8 cellular contexts compared by ENCODE assay signal in genomic region chr2:169798718-169799495, GRCh38. TPM values are rescaled to one million over a fixed set of nuclear protein-coding genes. Genes with fewer than 3 reads are reported as not detected.
DNase-seq lines count a peak whose midpoint lies in the region; ATAC-seq and TF ChIP-seq lines count a peak whose summit lies in the region.

Gene SSB (plus strand): TSS chr2:169798871. CDS start chr2:169800961, 2,090 bp downstream.

- H3K36me3 ChIP-seq in testis (ENCODE audit: low read depth, missing control alignments) = no peaks in the 10 kb centered on the region

- 0% methylated on average over 49 to 60 of the region's 63 CpGs for WGBS in testis, 2 donors

- H3K4me3 ChIP-seq in NB4 (ENCODE audit: low read depth, low read length) = peak within 1 kb of the TSS; percentile 99
- H3K4me3 ChIP-seq in testis = peak within 1 kb of the TSS; percentile 72 to 94

- peaks cover 43% of the 10 kb centered on the region for H3K4me1 Mint-ChIP-seq in HFFc6 (ENCODE audit: low read depth)

- H3K9me3 ChIP-seq in testis = no peaks in the 10 kb centered on the region

- TF ChIP-seq CTCF in HFFc6 (IDR thresholded peaks at IDR 0.05) (no peak), NB4 (IDR thresholded peaks at IDR 0.05; ENCODE audit: low read depth, low read length) (no peak), omental fat pad (IDR thresholded peaks at IDR 0.05) (no peak), testis (IDR thresholded peaks at IDR 0.05) (no peak)

- no peaks in the 10 kb centered on the region for H3K27me3 ChIP-seq in testis

- peak; percentile 96 for TF ChIP-seq POLR2A in NB4 (IDR thresholded peaks at IDR 0.05; ENCODE audit: extremely low read depth, insufficient read length)
- TF ChIP-seq POLR2A in testis (IDR thresholded peaks at IDR 0.05) = no peak

- peak; percentile 77 for DNase-seq in GM04504 (ENCODE audit: low read depth)
- DNase-seq in HFFc6 = peak; percentile 91
- DNase-seq in NB4 (ENCODE audit: low read depth) = peak; percentile 98
- DNase-seq in SKM-1 (lab: John Stamatoyannopoulos, UW; ENCODE audit: unreplicated experiment) = peak; percentile 78
- peak; percentile 92 to 98 for DNase-seq in activated naive CD4-positive, alpha-beta T cell treated with anti-CD3 and anti-CD28 coated beads, Interleukin-2, amount 50 U/mL, for 72 hours (ENCODE audit: low spot score in 2 of 2)
- no peak for DNase-seq in glomerular endothelial cell (ENCODE audit: extremely low read depth, low read depth, low spot score)
- DNase-seq in omental fat pad (ENCODE audit: low spot score) = peak; percentile 63
- DNase-seq in testis = peak; percentile 94

- ATAC-seq in activated naive CD4-positive, alpha-beta T cell treated with anti-CD3 and anti-CD28 coated beads, Interleukin-2, amount 50 U/mL, for 72 hours = peak; percentile 96 to 98
- peak; percentile 98 for ATAC-seq in omental fat pad (ENCODE audit: low FRiP score)

- peak within 1 kb of the TSS; percentile 67 to 84 for H3K27ac ChIP-seq in testis

- no peaks in the 10 kb centered on the region for H3K4me1 ChIP-seq in testis

- peaks cover 4% of the 10 kb centered on the region for H3K27me3 Mint-ChIP-seq in HFFc6 (ENCODE audit: insufficient read depth)

- intact Hi-C loops in testis (cut with DNase I; ENCODE audit: low total_unique reads) = no loop called here

- peak within 1 kb of the TSS; percentile 93 for H3K4me3 Mint-ChIP-seq in HFFc6

- H3K36me3 Mint-ChIP-seq in HFFc6 (ENCODE audit: low read depth) = no peaks in the 10 kb centered on the region; the same call in 1 of the 2 replicates
- peaks cover 0 to 6% of the 10 kb centered on the region in 2 donors for H3K36me3 Mint-ChIP-seq in activated naive CD4-positive, alpha-beta T cell treated with anti-CD3 and anti-CD28 coated beads, Interleukin-2, amount 50 U/mL, for 72 hours

- peak within 1 kb of the TSS; percentile 86 for H3K27ac Mint-ChIP-seq in HFFc6
- peak within 1 kb of the TSS; percentile 94 to 96 for H3K27ac Mint-ChIP-seq in activated naive CD4-positive, alpha-beta T cell treated with anti-CD3 and anti-CD28 coated beads, Interleukin-2, amount 50 U/mL, for 72 hours

- H3K9me3 Mint-ChIP-seq in HFFc6 = no peaks in the 10 kb centered on the region
- no peaks in the 10 kb centered on the region for H3K9me3 Mint-ChIP-seq in activated naive CD4-positive, alpha-beta T cell treated with anti-CD3 and anti-CD28 coated beads, Interleukin-2, amount 50 U/mL, for 72 hours

RNA-seq across cellular contexts. Expression of gene SSB, which starts in this region (rescaled TPM):
- total RNA-seq in HFFc6 (2021; fragmentation: NEBNext Ultra II Directional; extraction: Animal tissue kit (Norgen Biotek cat#: 25700)) = 100 to 1,000 TPM; 141 to 176 (median 160) TPM
- total RNA-seq in activated naive CD4-positive, alpha-beta T cell treated with anti-CD3 and anti-CD28 coated beads, Interleukin-2, amount 50 U/mL, for 72 hours = 10 to 100 TPM; 41.8 to 96.6 TPM
- total RNA-seq in glomerular endothelial cell = 84.8 and 92.9 TPM in 2 replicates
- 100 to 1,000 TPM in 2 of 4 donors, 10 to 100 TPM in 2; 70.3 to 246 (median 111) TPM for total RNA-seq in omental fat pad
- 10 to 100 TPM; 56.5 to 67.2 TPM for total RNA-seq in testis
- polyA plus RNA-seq in testis (ENCODE audit: insufficient read depth, low read depth, low replicate concordance) = 18.0 TPM
